In genomic region chr1:220776254-220776653, GRCh38 we compare ENCODE assay signal across 16 cellular contexts. TPM values are rescaled to one million over a fixed set of nuclear protein-coding genes. Genes with fewer than 3 reads are reported as not detected.
"Had no signal": no experiment of that assay in that cellular context is flagged by ENCODE, and none has a peak within 500 bp of the region (broad histone marks: within the 10 kb centered on the region; RNA-seq: fewer than 3 reads in every experiment).

No MANE protein-coding gene starts in this region.

- H3K36me3 Mint-ChIP-seq: activated naive CD8-positive, alpha-beta T cell had no signal

- H3K36me3 ChIP-seq: brain microvascular endothelial cell had no signal

- H3K4me3 Mint-ChIP-seq: activated B cell treated with CpG ODN at 0.5 μM for 24 hours; activated CD8-positive, alpha-beta T cell treated with anti-CD3 and anti-CD28 coated beads for 36 hours; activated naive CD8-positive, alpha-beta T cell; activated T-cell treated with anti-CD3 and anti-CD28 coated beads, Interleukin-2, amount 50 U/mL, for 4 hours; activated T-helper 17 cell treated with anti-CD3 and anti-CD28 coated beads, Interleukin-2, amount 50 U/mL, for 72 hours; central memory CD8-positive, alpha-beta T cell had no signal

- H3K27me3 Mint-ChIP-seq: activated B cell treated with CpG ODN at 0.5 μM for 24 hours had no signal

- H3K9me3 ChIP-seq: esophagus squamous epithelium, gastroesophageal sphincter, heart right ventricle had no signal

- H3K27ac Mint-ChIP-seq: activated B cell treated with CpG ODN at 0.5 μM for 24 hours; activated CD8-positive, alpha-beta T cell treated with anti-CD3 and anti-CD28 coated beads for 36 hours; activated naive CD8-positive, alpha-beta T cell; activated T-helper 17 cell treated with anti-CD3 and anti-CD28 coated beads, Interleukin-2, amount 50 U/mL, for 72 hours had no signal

- FAIRE-seq: astrocyte, endometrium had no signal

- H3K4me2 ChIP-seq: hepatocyte had no signal

- H3K4me3 ChIP-seq: esophagus squamous epithelium, gastroesophageal sphincter, heart right ventricle, hepatocyte had no signal

- H3K27me3 ChIP-seq: brain microvascular endothelial cell, esophagus squamous epithelium, gastroesophageal sphincter, heart right ventricle, hepatocyte had no signal

- H3K79me2 ChIP-seq: hepatocyte had no signal

- H2AFZ ChIP-seq: hepatocyte had no signal

- H3K27ac ChIP-seq: brain microvascular endothelial cell, epithelial cell of prostate, esophagus squamous epithelium, gastroesophageal sphincter, heart right ventricle, hepatocyte, VCaP had no signal

- DNase-seq: cortex of kidney, esophagus squamous epithelium had no signal

- H3K4me1 Mint-ChIP-seq: activated T-helper 17 cell treated with anti-CD3 and anti-CD28 coated beads, Interleukin-2, amount 50 U/mL, for 72 hours; central memory CD8-positive, alpha-beta T cell had no signal

- H3K9me3 Mint-ChIP-seq: activated B cell treated with CpG ODN at 0.5 μM for 24 hours; activated CD8-positive, alpha-beta T cell treated with anti-CD3 and anti-CD28 coated beads for 36 hours; activated T-cell treated with anti-CD3 and anti-CD28 coated beads, Interleukin-2, amount 50 U/mL, for 4 hours; activated T-helper 17 cell treated with anti-CD3 and anti-CD28 coated beads, Interleukin-2, amount 50 U/mL, for 72 hours; central memory CD8-positive, alpha-beta T cell had no signal

- H3K4me1 ChIP-seq: esophagus squamous epithelium had no signal

RNA-seq across cellular contexts. Expression of gene MTARC1, which starts 10.5 kb away (rescaled TPM):
- total RNA-seq: activated CD8-positive, alpha-beta T cell treated with anti-CD3 and anti-CD28 coated beads for 36 hours had no signal

RNA-seq across cellular contexts. Expression of gene MTARC2, which starts 28.1 kb away (rescaled TPM):
- total RNA-seq: activated CD8-positive, alpha-beta T cell treated with anti-CD3 and anti-CD28 coated beads for 36 hours; activated T-helper 17 cell treated with anti-CD3 and anti-CD28 coated beads, Interleukin-2, amount 50 U/mL, for 72 hours had no signal
